ENCODE assay signal across 9 cellular contexts in the genomic region with DNA sequence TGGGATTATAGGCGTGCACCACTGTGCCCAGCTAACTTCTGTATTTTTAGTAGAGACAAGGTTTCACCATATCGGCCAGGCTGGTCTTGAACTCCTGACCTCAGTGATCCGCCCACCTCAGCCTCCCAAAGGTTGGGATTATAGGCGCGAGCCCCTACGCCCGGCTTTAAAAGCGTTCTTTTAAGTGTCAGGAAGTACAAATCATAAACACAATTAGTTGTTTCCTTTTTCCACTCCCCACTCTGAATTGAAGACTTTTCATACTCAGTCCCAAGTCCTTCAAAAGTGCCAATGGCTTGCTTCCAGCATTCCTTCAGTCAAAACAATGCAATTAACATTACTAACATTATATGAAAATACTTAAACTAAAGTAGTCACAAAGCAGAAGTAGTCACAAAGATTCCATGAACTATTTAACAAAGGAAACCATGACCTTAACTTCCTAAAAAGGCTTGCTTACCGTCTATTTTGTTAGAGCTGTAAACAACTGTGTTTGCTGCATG. TPM values are rescaled to one million over a fixed set of nuclear protein-coding genes. Genes with fewer than 3 reads are reported as not detected.
DNase-seq lines count a peak whose midpoint lies in the region; ATAC-seq, FAIRE-seq and TF ChIP-seq lines count a peak whose summit lies in the region.
"Had no signal": no experiment of that assay in that cellular context is flagged by ENCODE, and none has a peak within 500 bp of the region (broad histone marks: within the 10 kb centered on the region; RNA-seq: fewer than 3 reads in every experiment).

No MANE protein-coding gene starts in this region.

- no peak overlapping the region for H3K4me2 ChIP-seq in HepG2 (ENCODE audit: low read depth, low read length)

- H3K27ac Mint-ChIP-seq in mesothelial cell of epicardium = peak overlapping the region; percentile 51

- in situ Hi-C loops in HepG2 (cut with HindIII; ENCODE audit: extremely low pct_ligation_motif_present, low pct_unique_long_range_greater_than_20kb) = no loop called here

- POLR2A ChIA-PET in HepG2 (lab: Yijun Ruan, JAX) = interaction anchor here (1.5 kb wide), 1 partner anchor 30 kb away, joined by 3 read pairs; no protein-coding TSS in a partner anchor

- no peak overlapping the region for H2AFZ ChIP-seq in HepG2 (ENCODE audit: low read length)

- TF ChIP-seq CTCF in liver (IDR thresholded peaks at IDR 0.05; ENCODE audit: low read depth, low read length, missing input control) (no peak), HepG2 (CRISPR knock-in tag; IDR thresholded peaks at IDR 0.05) (no peak), mesothelial cell of epicardium (IDR thresholded peaks at IDR 0.05; ENCODE audit: unreplicated experiment) (no peak), uterus (IDR thresholded peaks at IDR 0.05) (no peak)

- H3K36me3 ChIP-seq in liver (ENCODE audit: control insufficient read depth in 4 of 4, insufficient read depth in 3 of 4, low read depth in 1 of 4, low read length in 3 of 4) (peaks cover 16 to 30% (median 21%) of the 10 kb centered on the region in 4 donors), HepG2 (replicated peaks in 1 of 2; ENCODE audit: control insufficient read depth in 1 of 2, insufficient read depth in 2 of 2, low read length in 2 of 2) (peaks cover 18 to 66% of the 10 kb centered on the region in 2 experiments), uterus (no peaks in the 10 kb centered on the region)

- CTCF ChIA-PET in HepG2 (lab: Yijun Ruan, JAX; ENCODE audit: low intra/inter-chr PET ratio, low total read pairs) = no interaction called here

- no peak for ATAC-seq in HepG2

- no peaks in the 10 kb centered on the region for H3K9me3 Mint-ChIP-seq in mesothelial cell of epicardium

- no peaks in the 10 kb centered on the region for H3K27me3 Mint-ChIP-seq in mesothelial cell of epicardium (ENCODE audit: low read depth)

- intact Hi-C loops in HepG2 (cut with micrococcal nuclease; ENCODE audit: unreplicated experiment) (loop anchor here (2.0 kb wide), 1 partner anchor 20 kb away; no protein-coding TSS in a partner anchor), uterus (cut with DNase I; ENCODE audit: low total_unique reads) (no loop called here)

- H3K4me1 Mint-ChIP-seq in mesothelial cell of epicardium = peaks cover 29% of the 10 kb centered on the region

- 32% methylated on average over 9 of the region's 9 CpGs for WGBS in liver
- 86% methylated on average over 9 of the region's 9 CpGs for WGBS in HepG2 (ENCODE audit: low lambda C conversion rate)

- TF ChIP-seq RAD21 in liver (IDR thresholded peaks at IDR 0.05) = no peak
- no peak for TF ChIP-seq RAD21 in HepG2 (CRISPR knock-in tag; IDR thresholded peaks at IDR 0.05)

- H3K27me3 ChIP-seq in liver (ENCODE audit: control insufficient read depth in 4 of 4, insufficient read depth in 4 of 4, low read length in 3 of 4) = no peaks in the 10 kb centered on the region
- no peaks in the 10 kb centered on the region for H3K27me3 ChIP-seq in HepG2 (ENCODE audit: control insufficient read depth in 1 of 2, insufficient read depth in 2 of 2, low read length in 2 of 2)
- H3K27me3 ChIP-seq in uterus = no peaks in the 10 kb centered on the region

- H3K27ac ChIP-seq in liver (ENCODE audit: low read depth in 1 of 2, low read length in 2 of 2) (peak overlapping the region; percentile 11 to 38), HepG2 (ENCODE audit: extremely low read length, insufficient read depth, low read length) (no peak overlapping the region), caudate nucleus (ENCODE audit: low read depth, low read length) (peak overlapping the region; percentile 19), uterus (peak overlapping the region; percentile 35 to 74)

- TF ChIP-seq EP300 in HepG2 (IDR thresholded peaks at IDR 0.05; ENCODE audit: low read depth in 2 of 2, low read length in 2 of 2) (no peak), HepG2 (CRISPR knock-in tag; IDR thresholded peaks at IDR 0.05; ENCODE audit: borderline replicate concordance) (no peak)

- H3K9me3 ChIP-seq in liver (ENCODE audit: control insufficient read depth in 4 of 4, low read length in 3 of 4) = no peaks in the 10 kb centered on the region
- no peaks in the 10 kb centered on the region for H3K9me3 ChIP-seq in HepG2 (ENCODE audit: low read length)
- no peaks in the 10 kb centered on the region for H3K9me3 ChIP-seq in uterus

- no peak for DNase-seq in HepG2 (ENCODE audit: low spot score)
- no peak for DNase-seq in caudate nucleus (lab: John Stamatoyannopoulos, UW)
- no peak for DNase-seq in mesothelial cell of epicardium (ENCODE audit: low spot score in 2 of 2, unreplicated experiment in 2 of 2)
- no peak for DNase-seq in uterus
- DNase-seq in hypothalamus (lab: John Stamatoyannopoulos, UW) = no peak
- no peak for DNase-seq in NCI-H526 (lab: John Stamatoyannopoulos, UW)
- no peak for DNase-seq in DMS53 treated with DMSO at 0.1 percent for 48 hours (lab: John Stamatoyannopoulos, UW; ENCODE audit: unreplicated experiment)

- BruUV-seq in HepG2 (replicated peaks; lab: Mats Ljungman, UMichigan) = no TSS peak

- H3K36me3 Mint-ChIP-seq in mesothelial cell of epicardium = peaks cover 41% of the 10 kb centered on the region

- H3K4me3 ChIP-seq in liver (ENCODE audit: low read depth in 1 of 3, low read length in 3 of 3) (no peak overlapping the region), HepG2 (replicated peaks in 1 of 3; ENCODE audit: insufficient read depth in 1 of 3, low read depth in 2 of 3, low read length in 3 of 3) (no peak overlapping the region), uterus (no peak overlapping the region)

- peaks cover 73% of the 10 kb centered on the region for H3K79me2 ChIP-seq in HepG2 (ENCODE audit: insufficient read depth, low read length)

- TF ChIP-seq POLR2A in HepG2 (IDR thresholded peaks at IDR 0.05; ENCODE audit: insufficient read depth in 1 of 2, low read depth in 2 of 2, low read length in 2 of 2) (no peak), uterus (IDR thresholded peaks at IDR 0.05) (no peak)

- no peak overlapping the region for H3K4me3 Mint-ChIP-seq in mesothelial cell of epicardium

- H3K9ac ChIP-seq in liver (ENCODE audit: low read depth in 1 of 2, low read length in 2 of 2) = no peak overlapping the region
- H3K9ac ChIP-seq in HepG2 (ENCODE audit: insufficient read depth, low read depth, low read length) = no peak overlapping the region

- H3K4me1 ChIP-seq in liver (ENCODE audit: control insufficient read depth in 4 of 4, insufficient read depth in 4 of 4, low read length in 3 of 4) = peaks cover 1 to 35% (median 25%) of the 10 kb centered on the region in 4 donors
- peaks cover 45% of the 10 kb centered on the region for H3K4me1 ChIP-seq in HepG2 (ENCODE audit: insufficient read depth, low read length)
- H3K4me1 ChIP-seq in uterus = peaks cover 6 to 13% of the 10 kb centered on the region in 2 donors

- peaks cover 51% of the 10 kb centered on the region for H4K20me1 ChIP-seq in HepG2 (ENCODE audit: insufficient read depth, low read length)

- no peak for FAIRE-seq in HepG2 (lab: Jason Lieb, UNC)

RNA-seq across cellular contexts. Expression of a gene that starts 8.1 kb away (rescaled TPM):
- total RNA-seq in liver = 10 to 100 TPM; 31.7 to 44.3 TPM
- 10 to 100 TPM in 1 of 2 donors, 1 to 10 TPM in 1; 4.3 to 19.4 TPM for polyA plus RNA-seq in liver
- 59.5 and 62.0 TPM in 2 replicates for total RNA-seq in HepG2 (2016; rRNA removed; fragmentation: Illumina TruSeq; extraction: Trizol)
- 6.3 and 6.7 TPM in 2 replicates for total RNA-seq in HepG2 (2016; cell fraction: cytosol; rRNA removed; fragmentation: Illumina TruSeq; extraction: Trizol; ENCODE audit: low read depth)
- total RNA-seq in HepG2 (2016; cell fraction: insoluble cytoplasmic fraction; rRNA removed; fragmentation: Illumina TruSeq; extraction: Trizol) = 58.9 and 60.5 TPM in 2 replicates
- total RNA-seq in HepG2 (2016; cell fraction: membrane; rRNA removed; fragmentation: Illumina TruSeq; extraction: Trizol) = 27.7 and 28.8 TPM in 2 replicates
- total RNA-seq in HepG2 (2016; cell fraction: nucleus; rRNA removed; fragmentation: Illumina TruSeq; extraction: Trizol) = 32.4 and 32.6 TPM in 2 replicates
- 39.1 and 41.9 TPM in 2 replicates for polyA plus RNA-seq in HepG2 (2011; rRNA removed)
- 23.5 and 37.7 TPM in 2 replicates for polyA plus RNA-seq in HepG2 (2011; cell fraction: cytosol; rRNA removed)
- 10.7 and 14.5 TPM in 2 replicates for polyA plus RNA-seq in HepG2 (2011; cell fraction: nucleus; rRNA removed)
- polyA plus RNA-seq in HepG2 (2012) = 48.3 and 52.2 TPM in 2 replicates
- polyA plus RNA-seq in HepG2 (2016; cell fraction: cytosol; fragmentation: Illumina TruSeq; extraction: Trizol; ENCODE audit: low read depth) = 3.6 and 4.2 TPM in 2 replicates
- 60.6 and 66.1 TPM in 2 replicates for polyA plus RNA-seq in HepG2 (2016; cell fraction: insoluble cytoplasmic fraction; fragmentation: Illumina TruSeq; extraction: Trizol; ENCODE audit: low read depth)
- polyA plus RNA-seq in HepG2 (2016; cell fraction: membrane; fragmentation: Illumina TruSeq; extraction: Trizol; ENCODE audit: low read depth) = 13.9 and 15.0 TPM in 2 replicates
- 38.8 and 40.8 TPM in 2 replicates for polyA plus RNA-seq in HepG2 (2016; cell fraction: nucleus; fragmentation: Illumina TruSeq; extraction: Trizol; ENCODE audit: insufficient read depth, low read depth)
- 52.7 and 77.7 TPM in 2 replicates for polyA minus RNA-seq in HepG2 (2011; rRNA and poly(A)+ RNA removed; ENCODE audit: low replicate concordance)
- 29.3 and 33.9 TPM in 2 replicates for polyA minus RNA-seq in HepG2 (2011; cell fraction: cytosol; rRNA and poly(A)+ RNA removed)
- polyA minus RNA-seq in HepG2 (2011; cell fraction: nucleus; rRNA and poly(A)+ RNA removed) = 28.7 and 33.2 TPM in 2 replicates
- total RNA-seq in mesothelial cell of epicardium = 99.0 to 105 TPM (median 101 TPM) in 3 replicates
- 100 to 1,000 TPM in 1 of 4 donors, 10 to 100 TPM in 3; 24.6 to 128 (median 70.3) TPM for total RNA-seq in uterus

RNA-seq across cellular contexts. Expression of a gene that starts 17.3 kb away (rescaled TPM):
- total RNA-seq in liver (100 to 1,000 TPM in 1 of 2 donors, 10 to 100 TPM in 1; 67.8 to 224 TPM), HepG2 (2016; rRNA removed; fragmentation: Illumina TruSeq; extraction: Trizol) (91.7 and 126 TPM in 2 replicates), mesothelial cell of epicardium (9.0 to 10.7 TPM (median 10.6 TPM) in 3 replicates), uterus (10 to 100 TPM in 3 of 4 donors, 1 to 10 TPM in 1; 3.8 to 15.1 (median 10.8) TPM)
- polyA plus RNA-seq in liver (100 to 1,000 TPM; 176 to 180 TPM), HepG2 (2011; rRNA removed) (70.0 and 102 TPM in 2 replicates)
- total RNA-seq in HepG2 (2016; cell fraction: cytosol; rRNA removed; fragmentation: Illumina TruSeq; extraction: Trizol; ENCODE audit: low read depth) = 33.8 and 34.0 TPM in 2 replicates
- 89.0 and 132 TPM in 2 replicates for total RNA-seq in HepG2 (2016; cell fraction: insoluble cytoplasmic fraction; rRNA removed; fragmentation: Illumina TruSeq; extraction: Trizol)
- 68.4 and 70.3 TPM in 2 replicates for total RNA-seq in HepG2 (2016; cell fraction: membrane; rRNA removed; fragmentation: Illumina TruSeq; extraction: Trizol)
- 155 and 170 TPM in 2 replicates for total RNA-seq in HepG2 (2016; cell fraction: nucleus; rRNA removed; fragmentation: Illumina TruSeq; extraction: Trizol)
- polyA plus RNA-seq in HepG2 (2011; cell fraction: cytosol; rRNA removed) = 57.2 and 86.0 TPM in 2 replicates
- 489 and 498 TPM in 2 replicates for polyA plus RNA-seq in HepG2 (2011; cell fraction: nucleus; rRNA removed)
- polyA plus RNA-seq in HepG2 (2012) = 41.5 and 43.2 TPM in 2 replicates
- polyA plus RNA-seq in HepG2 (2016; cell fraction: cytosol; fragmentation: Illumina TruSeq; extraction: Trizol; ENCODE audit: low read depth) = 21.7 and 24.0 TPM in 2 replicates
- 64.0 and 68.6 TPM in 2 replicates for polyA plus RNA-seq in HepG2 (2016; cell fraction: insoluble cytoplasmic fraction; fragmentation: Illumina TruSeq; extraction: Trizol; ENCODE audit: low read depth)
- polyA plus RNA-seq in HepG2 (2016; cell fraction: membrane; fragmentation: Illumina TruSeq; extraction: Trizol; ENCODE audit: low read depth) = 44.9 and 46.0 TPM in 2 replicates
- polyA plus RNA-seq in HepG2 (2016; cell fraction: nucleus; fragmentation: Illumina TruSeq; extraction: Trizol; ENCODE audit: insufficient read depth, low read depth) = 216 and 226 TPM in 2 replicates
- 13.9 and 184 TPM in 2 replicates for polyA minus RNA-seq in HepG2 (2011; rRNA and poly(A)+ RNA removed; ENCODE audit: low replicate concordance)
- polyA minus RNA-seq in HepG2 (2011; cell fraction: cytosol; rRNA and poly(A)+ RNA removed) = 18.4 and 23.4 TPM in 2 replicates
- polyA minus RNA-seq in HepG2 (2011; cell fraction: nucleus; rRNA and poly(A)+ RNA removed) = 164 and 185 TPM in 2 replicates

RNA-seq across cellular contexts. Expression of a gene that starts 24.7 kb away (rescaled TPM):
- total RNA-seq in liver (1 to 10 TPM; 5.5 TPM), HepG2 (2016; rRNA removed; fragmentation: Illumina TruSeq; extraction: Trizol) (1.5 and 2.5 TPM in 2 replicates), mesothelial cell of epicardium (10.6 to 11.8 TPM (median 11.6 TPM) in 3 replicates), uterus (10 to 100 TPM; 23.9 to 32.3 (median 31.5) TPM)
- polyA plus RNA-seq in liver (1 to 10 TPM; 2.8 to 3.8 TPM), HepG2 (2011; rRNA removed) (5.9 and 6.9 TPM in 2 replicates)
- total RNA-seq in HepG2 (2016; cell fraction: cytosol; rRNA removed; fragmentation: Illumina TruSeq; extraction: Trizol; ENCODE audit: low read depth) = 0.91 and 1.1 TPM in 2 replicates
- 2.2 and 2.4 TPM in 2 replicates for total RNA-seq in HepG2 (2016; cell fraction: insoluble cytoplasmic fraction; rRNA removed; fragmentation: Illumina TruSeq; extraction: Trizol)
- total RNA-seq in HepG2 (2016; cell fraction: membrane; rRNA removed; fragmentation: Illumina TruSeq; extraction: Trizol) = 2.7 and 3.5 TPM in 2 replicates
- 2.0 and 2.1 TPM in 2 replicates for total RNA-seq in HepG2 (2016; cell fraction: nucleus; rRNA removed; fragmentation: Illumina TruSeq; extraction: Trizol)
- 4.4 and 5.2 TPM in 2 replicates for polyA plus RNA-seq in HepG2 (2011; cell fraction: cytosol; rRNA removed)
- 20.6 and 21.3 TPM in 2 replicates for polyA plus RNA-seq in HepG2 (2011; cell fraction: nucleus; rRNA removed)
- 4.0 and 4.5 TPM in 2 replicates for polyA plus RNA-seq in HepG2 (2012)
- polyA plus RNA-seq in HepG2 (2016; cell fraction: cytosol; fragmentation: Illumina TruSeq; extraction: Trizol; ENCODE audit: low read depth) = 0.99 and 1.1 TPM in 2 replicates
- polyA plus RNA-seq in HepG2 (2016; cell fraction: insoluble cytoplasmic fraction; fragmentation: Illumina TruSeq; extraction: Trizol; ENCODE audit: low read depth) = 2.0 and 2.3 TPM in 2 replicates
- 2.3 and 2.5 TPM in 2 replicates for polyA plus RNA-seq in HepG2 (2016; cell fraction: membrane; fragmentation: Illumina TruSeq; extraction: Trizol; ENCODE audit: low read depth)
- polyA plus RNA-seq in HepG2 (2016; cell fraction: nucleus; fragmentation: Illumina TruSeq; extraction: Trizol; ENCODE audit: insufficient read depth, low read depth) = 3.6 and 4.3 TPM in 2 replicates
- 8.9 and 14.9 TPM in 2 replicates for polyA minus RNA-seq in HepG2 (2011; rRNA and poly(A)+ RNA removed; ENCODE audit: low replicate concordance)
- polyA minus RNA-seq in HepG2 (2011; cell fraction: cytosol; rRNA and poly(A)+ RNA removed) = 1.5 and 1.9 TPM in 2 replicates
- 2.7 and 3.7 TPM in 2 replicates for polyA minus RNA-seq in HepG2 (2011; cell fraction: nucleus; rRNA and poly(A)+ RNA removed)

RNA-seq across cellular contexts. Expression of a gene that starts 31.3 kb away (rescaled TPM):
- total RNA-seq in liver = 10 to 100 TPM; 12.7 to 26.3 TPM
- polyA plus RNA-seq in liver = 10 to 100 TPM; 12.0 to 22.6 TPM
- 45.5 and 49.1 TPM in 2 replicates for total RNA-seq in HepG2 (2016; rRNA removed; fragmentation: Illumina TruSeq; extraction: Trizol)
- 9.3 and 10.4 TPM in 2 replicates for total RNA-seq in HepG2 (2016; cell fraction: cytosol; rRNA removed; fragmentation: Illumina TruSeq; extraction: Trizol; ENCODE audit: low read depth)
- total RNA-seq in HepG2 (2016; cell fraction: insoluble cytoplasmic fraction; rRNA removed; fragmentation: Illumina TruSeq; extraction: Trizol) = 46.7 and 47.5 TPM in 2 replicates
- 18.1 and 19.8 TPM in 2 replicates for total RNA-seq in HepG2 (2016; cell fraction: membrane; rRNA removed; fragmentation: Illumina TruSeq; extraction: Trizol)
- total RNA-seq in HepG2 (2016; cell fraction: nucleus; rRNA removed; fragmentation: Illumina TruSeq; extraction: Trizol) = 19.0 and 20.5 TPM in 2 replicates
- polyA plus RNA-seq in HepG2 (2011; rRNA removed) = 108 and 123 TPM in 2 replicates
- 139 and 201 TPM in 2 replicates for polyA plus RNA-seq in HepG2 (2011; cell fraction: cytosol; rRNA removed)
- polyA plus RNA-seq in HepG2 (2011; cell fraction: nucleus; rRNA removed) = 105 and 112 TPM in 2 replicates
- 63.2 and 85.2 TPM in 2 replicates for polyA plus RNA-seq in HepG2 (2012)
- 10.6 and 11.3 TPM in 2 replicates for polyA plus RNA-seq in HepG2 (2016; cell fraction: cytosol; fragmentation: Illumina TruSeq; extraction: Trizol; ENCODE audit: low read depth)
- polyA plus RNA-seq in HepG2 (2016; cell fraction: insoluble cytoplasmic fraction; fragmentation: Illumina TruSeq; extraction: Trizol; ENCODE audit: low read depth) = 55.3 and 58.3 TPM in 2 replicates
- 16.1 and 16.9 TPM in 2 replicates for polyA plus RNA-seq in HepG2 (2016; cell fraction: membrane; fragmentation: Illumina TruSeq; extraction: Trizol; ENCODE audit: low read depth)
- polyA plus RNA-seq in HepG2 (2016; cell fraction: nucleus; fragmentation: Illumina TruSeq; extraction: Trizol; ENCODE audit: insufficient read depth, low read depth) = 37.2 and 39.4 TPM in 2 replicates
- polyA minus RNA-seq in HepG2 (2011; rRNA and poly(A)+ RNA removed; ENCODE audit: low replicate concordance) = 46.6 and 135 TPM in 2 replicates
- 84.6 and 87.5 TPM in 2 replicates for polyA minus RNA-seq in HepG2 (2011; cell fraction: cytosol; rRNA and poly(A)+ RNA removed)
- polyA minus RNA-seq in HepG2 (2011; cell fraction: nucleus; rRNA and poly(A)+ RNA removed) = 18.5 and 25.0 TPM in 2 replicates
- 26.6 to 30.6 TPM (median 28.7 TPM) in 3 replicates for total RNA-seq in mesothelial cell of epicardium
- 100 to 1,000 TPM in 1 of 4 donors, 10 to 100 TPM in 3; 45.9 to 105 (median 50.2) TPM for total RNA-seq in uterus

RNA-seq across cellular contexts. Expression of a gene that starts 44.9 kb away (rescaled TPM):
- not detected for total RNA-seq in liver
- under 1 TPM in 1 of 2 donors, not detected in 1; 0.02 TPM for polyA plus RNA-seq in liver
- total RNA-seq in HepG2 (2016; rRNA removed; fragmentation: Illumina TruSeq; extraction: Trizol) = not detected in 2 replicates
- total RNA-seq in HepG2 (2016; cell fraction: cytosol; rRNA removed; fragmentation: Illumina TruSeq; extraction: Trizol; ENCODE audit: low read depth) = not detected in 2 replicates
- not detected in 2 replicates for total RNA-seq in HepG2 (2016; cell fraction: insoluble cytoplasmic fraction; rRNA removed; fragmentation: Illumina TruSeq; extraction: Trizol)
- not detected in 2 replicates for total RNA-seq in HepG2 (2016; cell fraction: membrane; rRNA removed; fragmentation: Illumina TruSeq; extraction: Trizol)
- not detected in 2 replicates for total RNA-seq in HepG2 (2016; cell fraction: nucleus; rRNA removed; fragmentation: Illumina TruSeq; extraction: Trizol)
- polyA plus RNA-seq in HepG2 (2011; rRNA removed) = 0.08 TPM in 1 of 2 replicates, not detected in the other
- polyA plus RNA-seq in HepG2 (2011; cell fraction: cytosol; rRNA removed) = 0.01 TPM in 2 replicates
- polyA plus RNA-seq in HepG2 (2011; cell fraction: nucleus; rRNA removed) = 0.88 and 0.95 TPM in 2 replicates
- polyA plus RNA-seq in HepG2 (2012) = 0.31 TPM in 1 of 2 replicates, not detected in the other
- not detected in 2 replicates for polyA plus RNA-seq in HepG2 (2016; cell fraction: cytosol; fragmentation: Illumina TruSeq; extraction: Trizol; ENCODE audit: low read depth)
- not detected in 2 replicates for polyA plus RNA-seq in HepG2 (2016; cell fraction: insoluble cytoplasmic fraction; fragmentation: Illumina TruSeq; extraction: Trizol; ENCODE audit: low read depth)
- not detected in 2 replicates for polyA plus RNA-seq in HepG2 (2016; cell fraction: membrane; fragmentation: Illumina TruSeq; extraction: Trizol; ENCODE audit: low read depth)
- polyA plus RNA-seq in HepG2 (2016; cell fraction: nucleus; fragmentation: Illumina TruSeq; extraction: Trizol; ENCODE audit: insufficient read depth, low read depth) = not detected in 2 replicates
- 0.14 TPM in 1 of 2 replicates, not detected in the other for polyA minus RNA-seq in HepG2 (2011; rRNA and poly(A)+ RNA removed; ENCODE audit: low replicate concordance)
- polyA minus RNA-seq in HepG2 (2011; cell fraction: cytosol; rRNA and poly(A)+ RNA removed) = not detected in 2 replicates
- polyA minus RNA-seq in HepG2 (2011; cell fraction: nucleus; rRNA and poly(A)+ RNA removed) = 0.25 and 0.26 TPM in 2 replicates
- total RNA-seq in mesothelial cell of epicardium = 0.16 to 0.23 TPM in 2 of 3 replicates, not detected in the other
- 1 to 10 TPM in 1 of 4 donors, under 1 TPM in 1, not detected in 2; 0.14 to 1.5 TPM for total RNA-seq in uterus
- total RNA-seq: H4 had no signal
